10 cellular contexts compared by ENCODE assay signal in the genomic region with DNA sequence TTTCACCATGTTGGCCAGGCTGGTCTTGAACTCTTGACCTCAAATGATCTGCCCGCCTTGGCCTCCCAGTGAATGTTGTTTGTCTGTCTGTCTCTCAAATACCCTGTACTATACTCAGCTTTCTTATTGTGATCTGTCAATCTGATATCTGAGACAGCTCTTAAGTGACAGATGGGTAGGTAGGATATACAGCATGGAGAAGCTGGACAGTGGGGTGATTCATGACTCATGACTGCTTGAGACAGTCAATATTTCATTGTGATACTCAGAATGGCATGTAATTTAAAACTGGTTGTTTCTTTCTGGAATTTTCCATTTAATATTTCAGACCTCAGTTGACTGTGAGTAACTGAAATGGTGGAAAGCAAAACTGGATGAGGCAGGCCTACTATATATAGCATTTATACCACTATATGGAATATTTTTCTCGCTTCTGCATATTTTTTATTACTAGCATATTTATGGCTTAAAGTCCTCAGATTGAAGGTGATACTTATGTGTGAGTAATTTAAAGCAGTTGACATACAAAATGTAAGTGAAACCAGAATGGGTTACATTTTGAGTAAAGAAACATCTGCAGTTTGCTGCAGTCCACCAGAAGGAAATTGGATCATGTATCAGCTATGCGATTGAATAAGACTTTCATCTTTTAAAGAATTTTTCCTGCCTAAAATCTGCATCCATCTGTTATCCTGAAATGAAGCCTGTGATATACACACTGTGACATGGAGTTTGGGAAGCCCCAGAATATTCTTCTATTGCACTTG.
A peak's percentile ranks its signal among the peaks of the same experiment; 100 is the strongest.
DNase-seq lines count a peak whose midpoint lies in the region; ATAC-seq and TF ChIP-seq lines count a peak whose summit lies in the region.
"Had no signal": no experiment of that assay in that cellular context is flagged by ENCODE, and none has a peak within 500 bp of the region (broad histone marks: within the 10 kb centered on the region; RNA-seq: fewer than 3 reads in every experiment).

No MANE protein-coding gene starts in this region.

- CTCF ChIA-PET in activated naive CD4-positive, alpha-beta T cell treated with anti-CD3 and anti-CD28 coated beads, Interleukin-2, amount 10 ng/mL, durations not matched to agents 7 days and 5 days (lab: Charles Lee) = no interaction called here

- H3K9me3 Mint-ChIP-seq in activated naive CD4-positive, alpha-beta T cell treated with anti-CD3 and anti-CD28 coated beads, Interleukin-2, amount 10 ng/mL, durations not matched to agents 7 days and 5 days = peaks cover 2% of the 10 kb centered on the region

- H3K27me3 Mint-ChIP-seq in activated naive CD4-positive, alpha-beta T cell treated with anti-CD3 and anti-CD28 coated beads, Interleukin-2, amount 10 ng/mL, durations not matched to agents 7 days and 5 days = no peaks in the 10 kb centered on the region
- H3K27me3 Mint-ChIP-seq: activated T-cell treated with anti-CD3 and anti-CD28 coated beads, Interleukin-2, amount 50 U/mL, for 24 hours had no signal

- H3K27ac Mint-ChIP-seq in activated naive CD4-positive, alpha-beta T cell treated with anti-CD3 and anti-CD28 coated beads, Interleukin-2, amount 10 ng/mL, durations not matched to agents 7 days and 5 days = no peak overlapping the region
- H3K27ac Mint-ChIP-seq: activated T-cell treated with anti-CD3 and anti-CD28 coated beads, Interleukin-2, amount 50 U/mL, for 24 hours had no signal

- H3K4me1 Mint-ChIP-seq in activated naive CD4-positive, alpha-beta T cell treated with anti-CD3 and anti-CD28 coated beads, Interleukin-2, amount 10 ng/mL, durations not matched to agents 7 days and 5 days = no peaks in the 10 kb centered on the region

- peak; percentile 44 for DNase-seq in GM12865 (ENCODE audit: low read depth)
- peak; percentile 31 for DNase-seq in fibroblast of mammary gland (ENCODE audit: low read depth)
- no peak for DNase-seq in NCI-H2196 (lab: John Stamatoyannopoulos, UW; ENCODE audit: unreplicated experiment)
- DNase-seq in activated naive CD4-positive, alpha-beta T cell treated with anti-CD3 and anti-CD28 coated beads, Interleukin-2, amount 10 ng/mL, durations not matched to agents 7 days and 5 days = no peak
- DNase-seq in DMS114 treated with DMSO at 0.1 percent for 48 hours (lab: John Stamatoyannopoulos, UW; ENCODE audit: unreplicated experiment) = no peak
- no peak for DNase-seq in SKM-1 (lab: John Stamatoyannopoulos, UW; ENCODE audit: unreplicated experiment)
- DNase-seq: activated T-cell treated with anti-CD3 and anti-CD28 coated beads, Interleukin-2, amount 50 U/mL, for 24 hours; SIG-M5 had no signal

- no peak overlapping the region for H3K4me3 Mint-ChIP-seq in activated naive CD4-positive, alpha-beta T cell treated with anti-CD3 and anti-CD28 coated beads, Interleukin-2, amount 10 ng/mL, durations not matched to agents 7 days and 5 days
- H3K4me3 Mint-ChIP-seq: activated T-cell treated with anti-CD3 and anti-CD28 coated beads, Interleukin-2, amount 50 U/mL, for 24 hours had no signal

- ATAC-seq in GM21526 (IDR thresholded peaks at IDR 0.05; ENCODE audit: low FRiP score, unreplicated experiment) = peak; percentile 60
- ATAC-seq in HG03432 (IDR thresholded peaks at IDR 0.05; ENCODE audit: unreplicated experiment) = peak; percentile 76

- H3K4me3 ChIP-seq in GM12865 (ENCODE audit: low read depth, low read length) = no peak overlapping the region
- no peak overlapping the region for H3K4me3 ChIP-seq in fibroblast of mammary gland (ENCODE audit: control insufficient read depth, low read depth, low read length)

- no peaks in the 10 kb centered on the region for H3K36me3 Mint-ChIP-seq in activated naive CD4-positive, alpha-beta T cell treated with anti-CD3 and anti-CD28 coated beads, Interleukin-2, amount 10 ng/mL, durations not matched to agents 7 days and 5 days

- TF ChIP-seq CTCF in GM12865 (IDR thresholded peaks at IDR 0.05; ENCODE audit: insufficient read depth, low read depth, low read length, missing control alignments) (no peak), fibroblast of mammary gland (conservative IDR thresholded peaks at IDR 0.05; ENCODE audit: control insufficient read depth, insufficient read depth, low read depth, low read length) (no peak)

Comparison
In these comparisons a context has a peak if more than half of its experiments do, and no peak if none do; other contexts are left out.
1. DNase-seq: peak in GM12865 (single experiment) and fibroblast of mammary gland (single experiment); none in NCI-H2196 (single experiment), activated naive CD4-positive, alpha-beta T cell treated with anti-CD3 and anti-CD28 coated beads, Interleukin-2, amount 10 ng/mL, durations not matched to agents 7 days and 5 days (single experiment), DMS114 treated with DMSO at 0.1 percent for 48 hours (single experiment) and SKM-1 (single experiment).